8 cellular contexts compared by ENCODE assay signal in the genomic region with DNA sequence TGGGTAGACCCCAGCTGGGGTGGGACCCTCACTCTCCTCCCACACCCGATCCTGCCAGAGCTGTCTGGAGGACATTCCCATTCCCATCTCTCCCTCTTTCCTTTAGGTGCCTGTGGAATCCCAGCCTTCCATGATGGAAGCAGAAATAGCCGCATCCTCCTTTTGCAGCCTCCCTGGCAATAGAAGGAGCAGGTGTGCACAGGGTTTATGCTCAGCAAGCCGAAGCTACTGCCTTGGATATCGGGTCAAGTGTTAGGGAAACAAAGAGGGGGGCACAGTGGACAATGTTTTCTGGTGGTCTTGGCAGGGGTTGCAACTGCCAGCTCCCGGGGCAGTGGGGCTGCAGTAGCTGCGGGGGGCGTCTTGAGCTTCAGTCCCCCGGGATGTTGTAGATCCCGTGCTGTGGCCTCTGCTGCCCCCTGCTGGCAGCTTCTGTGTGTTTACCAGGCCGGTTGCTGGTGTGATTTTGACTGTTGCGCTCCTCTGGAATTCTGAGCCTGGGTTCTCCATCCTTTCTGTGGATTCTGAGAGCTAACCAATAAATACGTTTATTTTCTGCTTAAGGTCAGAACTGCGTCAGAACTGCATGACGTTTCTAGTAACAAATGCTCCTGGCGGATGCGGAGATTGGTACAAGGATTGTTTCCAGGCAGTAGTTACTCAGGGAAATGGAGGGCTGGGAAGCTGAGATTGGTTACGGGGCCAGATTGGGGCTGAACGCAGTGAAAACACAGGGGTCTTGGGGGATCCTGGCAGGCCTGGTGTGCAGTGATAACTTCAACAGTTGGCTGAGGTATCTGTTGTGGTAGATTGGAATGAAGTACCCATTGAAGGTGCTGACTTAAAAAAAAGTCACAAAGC. TPM values are rescaled to one million over a fixed set of nuclear protein-coding genes. Genes with fewer than 3 reads are reported as not detected.
DNase-seq lines count a peak whose midpoint lies in the region; ATAC-seq, FAIRE-seq and TF ChIP-seq lines count a peak whose summit lies in the region.
"Not testable (repeated sequence)": the region's sequence is repeated elsewhere in the genome, so short reads cannot be mapped to it uniquely, and the experiment has no call there.

No MANE protein-coding gene starts in this region.

- not testable (repeated sequence) for H3K9me3 Mint-ChIP-seq in T-cell

- DNase-seq in AML-193 (lab: John Stamatoyannopoulos, UW) (peak; percentile 2 to 3), NCI-H1930 (lab: John Stamatoyannopoulos, UW) (peak; percentile 48 to 55), T-cell (peak in 32 of 34 experiments; percentile 6 to 65 (median 51)), activated gamma-delta T cell (lab: John Stamatoyannopoulos, UW) (peak; percentile 15), mucosa of descending colon (peak; percentile 50 to 86 (median 69))
- DNase-seq in GM19239 (ENCODE audit: insufficient read length, low spot score); esophagus squamous epithelium (lab: John Stamatoyannopoulos, UW): not testable (repeated sequence)
- peak; percentile 34 to 36 (median 34) for DNase-seq in stimulated activated CD4-positive, alpha-beta T cell treated with anti-CD3 and anti-CD28 coated beads, TNF-alpha, amount 100 ng/mL, for 4 hours (ENCODE audit: low read depth in 3 of 3)

- not testable (repeated sequence) for H3K27ac Mint-ChIP-seq in T-cell

- H3K27me3 ChIP-seq in esophagus squamous epithelium = peaks cover 0 to 69% (median 0%) of the 10 kb centered on the region in 4 donors

- intact Hi-C loops in esophagus squamous epithelium (cut with DNase I); mucosa of descending colon (cut with DNase I, micrococcal nuclease): not testable (repeated sequence)

- H3K27ac ChIP-seq in esophagus squamous epithelium = not testable (repeated sequence)

- H3K4me3 Mint-ChIP-seq in T-cell = not testable (repeated sequence)

- TF ChIP-seq CTCF in esophagus squamous epithelium (IDR thresholded peaks at IDR 0.05) = peak in 5 of 6 experiments; percentile 47 to 64 (median 55)
- peak; percentile 71 for TF ChIP-seq CTCF in mucosa of descending colon (IDR thresholded peaks at IDR 0.05)

- WGBS in esophagus squamous epithelium, 2 donors = 26 to 39% methylated on average over 8 to 9 of the region's 18 CpGs

- POLR2A ChIA-PET in T-cell (lab: Charles Lee) = interaction anchor here in 1 of 2 donors (0.5 kb wide), 1 partner anchor 9 kb away, joined by 3 read pairs; no protein-coding TSS in a partner anchor

- not testable (repeated sequence) for H3K36me3 Mint-ChIP-seq in T-cell

- H3K9me3 ChIP-seq in esophagus squamous epithelium, mucosa of descending colon: not testable (repeated sequence)

- CTCF ChIA-PET in T-cell (lab: Charles Lee) = interaction anchor here (0.6 to 1.8 kb wide), 6 partner anchors 98 to 1138 kb away, joined by 3 to 13 read pairs (median 6); no protein-coding TSS in a partner anchor

- H3K36me3 ChIP-seq in esophagus squamous epithelium; mucosa of descending colon (ENCODE audit: low read depth): not testable (repeated sequence)

- H3K4me1 ChIP-seq in esophagus squamous epithelium; mucosa of descending colon (ENCODE audit: low read depth): not testable (repeated sequence)

- ATAC-seq in T-cell (replicated peaks in 1 of 4) (peak; percentile 68 to 81 (median 75)), mucosa of descending colon (peak; percentile 79)

- peaks cover 6 to 15% (median 14%) of the 10 kb centered on the region in 3 donors for H3K4me1 Mint-ChIP-seq in T-cell

- peak; percentile 81 for FAIRE-seq in GM19239 (lab: Jason Lieb, UNC)

- TF ChIP-seq POLR2A in esophagus squamous epithelium (IDR thresholded peaks at IDR 0.05) = not testable (repeated sequence)

- H3K27me3 Mint-ChIP-seq in T-cell = peaks cover 31 to 46% of the 10 kb centered on the region in 2 donors

- not testable (repeated sequence) for H3K4me3 ChIP-seq in esophagus squamous epithelium, mucosa of descending colon

RNA-seq across cellular contexts. Expression of gene IFT22, which starts 31.2 kb away (rescaled TPM):
- 1 to 10 TPM; 1.4 to 6.5 (median 4.6) TPM for total RNA-seq in T-cell
- total RNA-seq in esophagus squamous epithelium = 10 to 100 TPM in 2 of 4 donors, 1 to 10 TPM in 2; 5.8 to 13.5 (median 9.5) TPM
- total RNA-seq in mucosa of descending colon = 10 to 100 TPM in 1 of 3 donors, 1 to 10 TPM in 2; 5.0 to 23.5 (median 5.5) TPM

RNA-seq across cellular contexts. Expression of gene FIS1, which starts 45.5 kb away (rescaled TPM):
- total RNA-seq in T-cell (100 to 1,000 TPM in 4 of 5 donors, 10 to 100 TPM in 1; 99.3 to 136 (median 125) TPM), esophagus squamous epithelium (100 to 1,000 TPM; 127 to 233 (median 145) TPM), mucosa of descending colon (100 to 1,000 TPM; 131 to 168 (median 134) TPM)

RNA-seq across cellular contexts. Expression of gene CLDN15, which starts 52.8 kb away (rescaled TPM):
- total RNA-seq in T-cell (10 to 100 TPM; 23.1 to 47.7 (median 44.8) TPM), esophagus squamous epithelium (1 to 10 TPM; 3.1 to 6.7 (median 4.2) TPM), mucosa of descending colon (10 to 100 TPM; 14.6 to 23.7 (median 15.9) TPM)
